In genomic region chr5:172707285-172708182, GRCh38 we compare ENCODE assay signal across 1 cellular context.
TF ChIP-seq lines count a peak whose summit lies in the region.

No MANE protein-coding gene starts in this region.

TF ChIP-seq in K562, 482 proteins besides CTCF, POLR2A, EP300 and RAD21 (continued from another document):
- TF ChIP-seq MLX (CRISPR knock-in tag; conservative IDR thresholded peaks at IDR 0.05) (no peak), THRAP3 (IDR thresholded peaks at IDR 0.05; ENCODE audit: borderline replicate concordance) (no peak), RB1 (IDR thresholded peaks at IDR 0.05; ENCODE audit: low read depth) (no peak), BCLAF1 (IDR thresholded peaks at IDR 0.05; ENCODE audit: borderline replicate concordance in 1 of 2, control insufficient read depth in 1 of 2, low read depth in 2 of 2, low read length in 1 of 2) (no peak), STAT6 (CRISPR knock-in tag; IDR thresholded peaks at IDR 0.05) (no peak), ERF (CRISPR knock-in tag; IDR thresholded peaks at IDR 0.05) (no peak), TEAD4 (IDR thresholded peaks at IDR 0.05; ENCODE audit: low read length) (no peak), TEAD4 (CRISPR knock-in tag; IDR thresholded peaks at IDR 0.05; ENCODE audit: borderline replicate concordance) (no peak), MCM7 (IDR thresholded peaks at IDR 0.05) (peak in 1 of 2 experiments; percentile 75; a peak in 1 of 4 replicates), LARP7 (IDR thresholded peaks at IDR 0.05) (0 out of 2 replicates have a peak, but pooled peaks have one; percentile 33), ZFP30 (CRISPR knock-in tag; IDR thresholded peaks at IDR 0.05; ENCODE audit: borderline replicate concordance) (no peak), DNMT1 (IDR thresholded peaks at IDR 0.05) (no peak), RFX1 (IDR thresholded peaks at IDR 0.05) (no peak), POLR3G (IDR thresholded peaks at IDR 0.05; ENCODE audit: extremely low read depth, insufficient read length, insufficient replicate concordance) (no peak), MCM3 (IDR thresholded peaks at IDR 0.05) (peak; percentile 76; the same call in 1 of the 2 replicates), THRA (IDR thresholded peaks at IDR 0.05) (no peak), RBM17 (IDR thresholded peaks at IDR 0.05; ENCODE audit: borderline replicate concordance, low read depth, low read length) (no peak), ZNF384 (IDR thresholded peaks at IDR 0.05; ENCODE audit: low read depth, low read length) (no peak)
- TF ChIP-seq, protein P1, sequence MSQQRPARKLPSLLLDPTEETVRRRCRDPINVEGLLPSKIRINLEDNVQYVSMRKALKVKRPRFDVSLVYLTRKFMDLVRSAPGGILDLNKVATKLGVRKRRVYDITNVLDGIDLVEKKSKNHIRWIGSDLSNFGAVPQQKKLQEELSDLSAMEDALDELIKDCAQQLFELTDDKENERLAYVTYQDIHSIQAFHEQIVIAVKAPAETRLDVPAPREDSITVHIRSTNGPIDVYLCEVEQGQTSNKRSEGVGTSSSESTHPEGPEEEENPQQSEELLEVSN (IDR thresholded peaks at IDR 0.05; ENCODE audit: borderline replicate concordance in 1 of 2, extremely low read depth in 1 of 2, insufficient read depth in 1 of 2, insufficient read length in 1 of 2, low read depth in 1 of 2, low read length in 1 of 2, poor library complexity in 1 of 2, severe bottlenecking in 1 of 2) = no peak
- TF ChIP-seq, protein P2, sequence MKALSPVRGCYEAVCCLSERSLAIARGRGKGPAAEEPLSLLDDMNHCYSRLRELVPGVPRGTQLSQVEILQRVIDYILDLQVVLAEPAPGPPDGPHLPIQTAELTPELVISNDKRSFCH (CRISPR knock-in tag; IDR thresholded peaks at IDR 0.05) = no peak
- TF ChIP-seq, protein P2 (tag; IDR thresholded peaks at IDR 0.05) = no peak
- TF ChIP-seq, protein P3, sequence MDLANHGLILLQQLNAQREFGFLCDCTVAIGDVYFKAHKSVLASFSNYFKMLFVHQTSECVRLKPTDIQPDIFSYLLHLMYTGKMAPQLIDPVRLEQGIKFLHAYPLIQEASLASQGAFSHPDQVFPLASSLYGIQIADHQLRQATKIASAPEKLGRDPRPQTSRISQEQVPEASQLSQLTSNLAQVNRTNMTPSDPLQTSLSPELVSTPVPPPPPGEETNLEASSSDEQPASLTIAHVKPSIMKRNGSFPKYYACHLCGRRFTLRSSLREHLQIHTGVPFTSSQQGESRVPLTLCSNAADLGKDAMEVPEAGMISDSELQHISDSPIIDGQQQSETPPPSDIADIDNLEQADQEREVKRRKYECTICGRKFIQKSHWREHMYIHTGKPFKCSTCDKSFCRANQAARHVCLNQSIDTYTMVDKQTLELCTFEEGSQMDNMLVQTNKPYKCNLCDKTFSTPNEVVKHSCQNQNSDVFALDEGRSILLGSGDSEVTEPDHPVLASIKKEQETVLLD (IDR thresholded peaks at IDR 0.05) = 0 out of 2 replicates have a peak, but pooled peaks have one; percentile 24
